18 cellular contexts compared by ENCODE assay signal in genomic region chr10:74381291-74381885, GRCh38.
"Had no signal": no experiment of that assay in that cellular context is flagged by ENCODE, and none has a peak within 500 bp of the region (broad histone marks: within the 10 kb centered on the region; RNA-seq: fewer than 3 reads in every experiment).

No MANE protein-coding gene starts in this region.

- H3K27me3 Mint-ChIP-seq: activated naive CD4-positive, alpha-beta T cell treated with anti-CD3 and anti-CD28 coated beads, Interleukin-2, amount 10 ng/mL, durations not matched to agents 7 days and 5 days; natural killer cell treated with Interleukin-12 subunit alpha and Interleukin-12 subunit beta and Interleukin-15 and Interleukin-18, amount 100 ng/mL, for 72 hours; stimulated activated memory B cell treated with anti-CD40 and anti-IgM and Interleukin-4, amounts not matched to agents 10 μg/mL and 1 μg/mL and 100 μg/mL, for 72 hours had no signal

- H3K4me3 Mint-ChIP-seq: activated naive CD4-positive, alpha-beta T cell treated with anti-CD3 and anti-CD28 coated beads, Interleukin-2, amount 10 ng/mL, durations not matched to agents 7 days and 5 days; natural killer cell treated with Interleukin-12 subunit alpha and Interleukin-12 subunit beta and Interleukin-15 and Interleukin-18, amount 100 ng/mL, for 72 hours; stimulated activated memory B cell treated with anti-CD40 and anti-IgM and Interleukin-4, amounts not matched to agents 10 μg/mL and 1 μg/mL and 100 μg/mL, for 72 hours; T-helper 2 cell treated with Interferon-gamma antibody and Interleukin-4, amounts not matched to agents 5 μg/mL and 100 μg/mL, for 36 hours had no signal

- H3K9me3 Mint-ChIP-seq: activated naive CD4-positive, alpha-beta T cell treated with anti-CD3 and anti-CD28 coated beads, Interleukin-2, amount 10 ng/mL, durations not matched to agents 7 days and 5 days; activated T-helper 2 cell treated with anti-CD3 and anti-CD28 coated beads, Interferon-gamma antibody, Interleukin-2, Interleukin-4, amounts not matched to agents 10 μg/mL and 5 μg/mL and 100 μg/mL, durations not matched to agents 14 hours and 24 hours and 36 hours; natural killer cell treated with Interleukin-12 subunit alpha and Interleukin-12 subunit beta and Interleukin-15 and Interleukin-18, amount 100 ng/mL, for 72 hours; T-helper 2 cell treated with Interferon-gamma antibody and Interleukin-4, amounts not matched to agents 5 μg/mL and 100 μg/mL, for 36 hours had no signal

- ATAC-seq: foreskin keratinocyte; left lung; mucosa of descending colon; natural killer cell treated with Interleukin-12 subunit alpha and Interleukin-12 subunit beta and Interleukin-15 and Interleukin-18, amount 100 ng/mL, for 72 hours; stimulated activated memory B cell treated with anti-CD40 and anti-IgM and Interleukin-4, amounts not matched to agents 10 μg/mL and 1 μg/mL and 100 μg/mL, for 72 hours had no signal

- H3K27ac Mint-ChIP-seq: activated naive CD4-positive, alpha-beta T cell treated with anti-CD3 and anti-CD28 coated beads, Interleukin-2, amount 10 ng/mL, durations not matched to agents 7 days and 5 days; natural killer cell treated with Interleukin-12 subunit alpha and Interleukin-12 subunit beta and Interleukin-15 and Interleukin-18, amount 100 ng/mL, for 72 hours; stimulated activated memory B cell treated with anti-CD40 and anti-IgM and Interleukin-4, amounts not matched to agents 10 μg/mL and 1 μg/mL and 100 μg/mL, for 72 hours; T-helper 2 cell treated with Interferon-gamma antibody and Interleukin-4, amounts not matched to agents 5 μg/mL and 100 μg/mL, for 36 hours had no signal

- DNase-seq: activated CD4-positive, alpha-beta T cell treated with anti-CD3 and anti-CD28 coated beads, Interleukin-2, amount 50 U/mL, for 1 hour; activated naive CD4-positive, alpha-beta T cell treated with anti-CD3 and anti-CD28 coated beads, Interleukin-2, amount 10 ng/mL, durations not matched to agents 7 days and 5 days; amniotic stem cell; effector CD4-positive, alpha-beta T cell; foreskin keratinocyte; glutamatergic neuron; hypothalamus; kidney; left lung; mucosa of descending colon; occipital lobe; substantia nigra; uterus had no signal

- H3K36me3 Mint-ChIP-seq: natural killer cell treated with Interleukin-12 subunit alpha and Interleukin-12 subunit beta and Interleukin-15 and Interleukin-18, amount 100 ng/mL, for 72 hours had no signal

- FAIRE-seq: endothelial cell of umbilical vein had no signal
